In genomic region chr5:132206782-132207181, GRCh38 we compare ENCODE assay signal across 28 cellular contexts. TPM values are rescaled to one million over a fixed set of nuclear protein-coding genes. Genes with fewer than 3 reads are reported as not detected.
"Had no signal": no experiment of that assay in that cellular context is flagged by ENCODE, and none has a peak within 500 bp of the region (broad histone marks: within the 10 kb centered on the region; RNA-seq: fewer than 3 reads in every experiment).

No MANE protein-coding gene starts in this region.

- H3K4me2 ChIP-seq: hepatocyte, neural progenitor cell had no signal

- H3K27me3 ChIP-seq: esophagus muscularis mucosa, foreskin keratinocyte, gastroesophageal sphincter, heart left ventricle, hepatocyte, neural progenitor cell, right lobe of liver, tibial nerve, upper lobe of left lung had no signal

- H3K27ac Mint-ChIP-seq: memory B cell; natural killer cell treated with Interleukin-12 subunit alpha and Interleukin-12 subunit beta and Interleukin-15 and Interleukin-18, amount 100 ng/mL, for 72 hours; neural progenitor cell; progenitor cell of endocrine pancreas; stimulated activated naive B cell treated with anti-CD40 and anti-IgM and Interleukin-4, amounts not matched to agents 10 μg/mL and 1 μg/mL and 100 μg/mL, for 72 hours; stimulated activated naive CD8-positive, alpha-beta T cell treated with anti-CD3 and anti-CD28 coated beads, Interleukin-15, Interleukin-2, amounts not matched to agents 100 ng/mL and 50 ng/mL, for 24 hours had no signal

- H3K36me3 Mint-ChIP-seq: memory B cell; natural killer cell treated with Interleukin-12 subunit alpha and Interleukin-12 subunit beta and Interleukin-15 and Interleukin-18, amount 100 ng/mL, for 72 hours had no signal

- H3K9me3 Mint-ChIP-seq: naive B cell; natural killer cell treated with Interleukin-12 subunit alpha and Interleukin-12 subunit beta and Interleukin-15 and Interleukin-18, amount 100 ng/mL, for 72 hours; neural progenitor cell; stimulated activated naive B cell treated with anti-CD40 and anti-IgM and Interleukin-4, amounts not matched to agents 10 μg/mL and 1 μg/mL and 100 μg/mL, for 72 hours; stimulated activated naive CD8-positive, alpha-beta T cell treated with anti-CD3 and anti-CD28 coated beads, Interleukin-15, Interleukin-2, amounts not matched to agents 100 ng/mL and 50 ng/mL, for 24 hours had no signal

- H3K27ac ChIP-seq: coronary artery, esophagus muscularis mucosa, foreskin keratinocyte, gastroesophageal sphincter, hepatocyte, neural progenitor cell, parathyroid adenoma, right lobe of liver, thoracic aorta, tibial nerve had no signal

- H3K79me2 ChIP-seq: hepatocyte, parathyroid adenoma had no signal

- H3K4me1 ChIP-seq: foreskin keratinocyte, parathyroid adenoma had no signal

- H3K9ac ChIP-seq: neural progenitor cell, parathyroid adenoma had no signal

- H3K27me3 Mint-ChIP-seq: natural killer cell treated with Interleukin-12 subunit alpha and Interleukin-12 subunit beta and Interleukin-15 and Interleukin-18, amount 100 ng/mL, for 72 hours; progenitor cell of endocrine pancreas; stimulated activated naive CD8-positive, alpha-beta T cell treated with anti-CD3 and anti-CD28 coated beads, Interleukin-15, Interleukin-2, amounts not matched to agents 100 ng/mL and 50 ng/mL, for 24 hours had no signal

- H3K9me3 ChIP-seq: esophagus muscularis mucosa, gastroesophageal sphincter, heart left ventricle, right lobe of liver, thoracic aorta, tibial nerve, upper lobe of left lung had no signal

- H2AFZ ChIP-seq: hepatocyte, neural progenitor cell, parathyroid adenoma had no signal

- H3K4me3 Mint-ChIP-seq: memory B cell; naive B cell; natural killer cell treated with Interleukin-12 subunit alpha and Interleukin-12 subunit beta and Interleukin-15 and Interleukin-18, amount 100 ng/mL, for 72 hours; neural progenitor cell; stimulated activated naive B cell treated with anti-CD40 and anti-IgM and Interleukin-4, amounts not matched to agents 10 μg/mL and 1 μg/mL and 100 μg/mL, for 72 hours; stimulated activated naive CD8-positive, alpha-beta T cell treated with anti-CD3 and anti-CD28 coated beads, Interleukin-15, Interleukin-2, amounts not matched to agents 100 ng/mL and 50 ng/mL, for 24 hours had no signal

- DNase-seq: dermis blood vessel endothelial cell; effector memory CD4-positive, alpha-beta T cell; foreskin keratinocyte; kidney; naive B cell; stimulated activated CD4-positive, alpha-beta T cell treated with anti-CD3 and anti-CD28 coated beads, Interleukin-2, amount 100 ng/mL, for 24 hours; stimulated activated CD4-positive, alpha-beta T cell treated with anti-CD3 and anti-CD28 coated beads, Interleukin-4, amount 100 ng/mL, for 24 hours; stimulated activated naive B cell treated with anti-CD40 and anti-IgM and Interleukin-4, amounts not matched to agents 10 μg/mL and 1 μg/mL and 100 μg/mL, for 72 hours; upper lobe of left lung had no signal

- H3K36me3 ChIP-seq: neural progenitor cell had no signal

- ATAC-seq: foreskin keratinocyte; gastroesophageal sphincter; left lobe of liver; natural killer cell treated with Interleukin-12 subunit alpha and Interleukin-12 subunit beta and Interleukin-15 and Interleukin-18, amount 100 ng/mL, for 72 hours; right lobe of liver; stimulated activated naive B cell treated with anti-CD40 and anti-IgM and Interleukin-4, amounts not matched to agents 10 μg/mL and 1 μg/mL and 100 μg/mL, for 72 hours had no signal

- FAIRE-seq: endothelial cell of umbilical vein, kidney, urothelium cell line had no signal

- H3K4me3 ChIP-seq: coronary artery, esophagus muscularis mucosa, gastroesophageal sphincter, heart left ventricle, hepatocyte, lung, neural progenitor cell, right lobe of liver, thoracic aorta, tibial nerve, upper lobe of left lung had no signal

RNA-seq across cellular contexts. Expression of gene PDLIM4, which starts 50.7 kb away (rescaled TPM):
- total RNA-seq: mononuclear cell; natural killer cell treated with Interleukin-12 subunit alpha and Interleukin-12 subunit beta and Interleukin-15 and Interleukin-18, amount 100 ng/mL, for 72 hours had no signal
